ENCODE assay signal across 1 cellular context in the genomic region with DNA sequence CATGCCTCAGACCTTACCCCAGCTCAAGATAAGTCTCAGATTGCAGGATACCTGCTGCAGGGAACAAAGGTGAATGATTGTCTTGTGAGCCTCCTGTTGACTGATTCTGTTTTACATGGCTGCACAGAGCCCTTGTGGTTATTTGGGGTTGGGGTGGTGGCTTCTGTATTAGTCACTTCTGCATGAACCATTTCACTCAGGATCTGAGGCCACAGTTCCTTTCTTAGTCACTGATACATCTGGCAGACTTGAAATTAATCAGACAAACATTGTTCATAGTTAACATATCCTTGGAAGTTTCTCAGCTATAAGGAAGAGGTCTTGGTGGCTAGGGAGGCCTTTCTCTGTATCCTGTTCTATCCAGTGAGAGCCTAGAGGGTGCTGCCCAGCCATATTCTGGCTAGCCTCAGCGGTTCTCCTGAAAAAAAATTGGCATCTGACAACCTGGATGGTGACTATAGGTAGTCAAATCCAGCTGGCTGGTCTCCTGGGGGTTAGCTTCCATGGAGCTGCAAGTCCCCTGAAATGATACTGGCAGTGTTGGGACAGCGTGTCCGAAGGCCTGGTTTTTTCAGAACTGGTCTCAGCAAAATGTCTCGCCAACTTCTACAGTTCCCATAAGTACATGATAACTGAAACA.
TF ChIP-seq lines count a peak whose summit lies in the region.

No MANE protein-coding gene starts in this region.

TF ChIP-seq in HepG2, 621 proteins besides CTCF, POLR2A, EP300 and RAD21:
- TF ChIP-seq RBM22 (optimal IDR thresholded peaks at IDR 0.05; ENCODE audit: low read length), result peak; percentile 18
- TF ChIP-seq ATF5 (CRISPR knock-in tag; IDR thresholded peaks at IDR 0.05; ENCODE audit: low read depth), result no peak
- no peak for TF ChIP-seq ZNF691 (CRISPR knock-in tag; IDR thresholded peaks at IDR 0.05; ENCODE audit: borderline replicate concordance, low read depth)
- TF ChIP-seq PRPF4 (IDR thresholded peaks at IDR 0.05; ENCODE audit: low read depth, low read length, poor library complexity, severe bottlenecking), result no peak
- TF ChIP-seq ZNF558 (CRISPR knock-in tag; IDR thresholded peaks at IDR 0.05; ENCODE audit: borderline replicate concordance), result no peak
- TF ChIP-seq ZNF737 (CRISPR knock-in tag; IDR thresholded peaks at IDR 0.05; ENCODE audit: borderline replicate concordance), result no peak
- TF ChIP-seq SIX4 (CRISPR knock-in tag; IDR thresholded peaks at IDR 0.05), result no peak
- no peak for TF ChIP-seq SP2 (CRISPR knock-in tag; IDR thresholded peaks at IDR 0.05)
- no peak for TF ChIP-seq ARNT (IDR thresholded peaks at IDR 0.05)
- TF ChIP-seq SIX1 (CRISPR knock-in tag; IDR thresholded peaks at IDR 0.05; ENCODE audit: borderline replicate concordance), result no peak
- no peak for TF ChIP-seq PAF1 (CRISPR knock-in tag; IDR thresholded peaks at IDR 0.05)
- no peak for TF ChIP-seq ZUFSP (CRISPR knock-in tag; IDR thresholded peaks at IDR 0.05; ENCODE audit: borderline replicate concordance)
- TF ChIP-seq ZNF205 (CRISPR knock-in tag; IDR thresholded peaks at IDR 0.05), result no peak
- no peak for TF ChIP-seq ZNF333 (CRISPR knock-in tag; IDR thresholded peaks at IDR 0.05; ENCODE audit: borderline replicate concordance)
- TF ChIP-seq, protein P1, sequence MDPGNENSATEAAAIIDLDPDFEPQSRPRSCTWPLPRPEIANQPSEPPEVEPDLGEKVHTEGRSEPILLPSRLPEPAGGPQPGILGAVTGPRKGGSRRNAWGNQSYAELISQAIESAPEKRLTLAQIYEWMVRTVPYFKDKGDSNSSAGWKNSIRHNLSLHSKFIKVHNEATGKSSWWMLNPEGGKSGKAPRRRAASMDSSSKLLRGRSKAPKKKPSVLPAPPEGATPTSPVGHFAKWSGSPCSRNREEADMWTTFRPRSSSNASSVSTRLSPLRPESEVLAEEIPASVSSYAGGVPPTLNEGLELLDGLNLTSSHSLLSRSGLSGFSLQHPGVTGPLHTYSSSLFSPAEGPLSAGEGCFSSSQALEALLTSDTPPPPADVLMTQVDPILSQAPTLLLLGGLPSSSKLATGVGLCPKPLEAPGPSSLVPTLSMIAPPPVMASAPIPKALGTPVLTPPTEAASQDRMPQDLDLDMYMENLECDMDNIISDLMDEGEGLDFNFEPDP (CRISPR knock-in tag; conservative IDR thresholded peaks at IDR 0.05), result 0 out of 2 replicates have a peak, but pooled peaks have one; percentile 5
- TF ChIP-seq, protein P2, sequence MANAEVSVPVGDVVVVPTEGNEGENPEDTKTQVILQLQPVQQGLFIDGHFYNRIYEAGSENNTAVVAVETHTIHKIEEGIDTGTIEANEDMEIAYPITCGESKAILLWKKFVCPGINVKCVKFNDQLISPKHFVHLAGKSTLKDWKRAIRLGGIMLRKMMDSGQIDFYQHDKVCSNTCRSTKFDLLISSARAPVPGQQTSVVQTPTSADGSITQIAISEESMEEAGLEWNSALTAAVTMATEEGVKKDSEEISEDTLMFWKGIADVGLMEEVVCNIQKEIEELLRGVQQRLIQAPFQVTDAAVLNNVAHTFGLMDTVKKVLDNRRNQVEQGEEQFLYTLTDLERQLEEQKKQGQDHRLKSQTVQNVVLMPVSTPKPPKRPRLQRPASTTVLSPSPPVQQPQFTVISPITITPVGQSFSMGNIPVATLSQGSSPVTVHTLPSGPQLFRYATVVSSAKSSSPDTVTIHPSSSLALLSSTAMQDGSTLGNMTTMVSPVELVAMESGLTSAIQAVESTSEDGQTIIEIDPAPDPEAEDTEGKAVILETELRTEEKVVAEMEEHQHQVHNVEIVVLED (CRISPR knock-in tag; IDR thresholded peaks at IDR 0.05; ENCODE audit: borderline replicate concordance), result no peak
- peak; percentile 1; the same call in 1 of the 2 replicates for TF ChIP-seq POLR2AphosphoS5 (IDR thresholded peaks at IDR 0.05; ENCODE audit: low read depth, low read length)
- no peak for TF ChIP-seq ZNF136 (CRISPR knock-in tag; IDR thresholded peaks at IDR 0.05; ENCODE audit: low read depth)
- TF ChIP-seq KDM1A (CRISPR knock-in tag; IDR thresholded peaks at IDR 0.05), result no peak
- no peak for TF ChIP-seq SP4 (CRISPR knock-in tag; IDR thresholded peaks at IDR 0.05)
